33 cellular contexts compared by ENCODE assay signal in genomic region chr5:23468658-23469057, GRCh38. TPM values are rescaled to one million over a fixed set of nuclear protein-coding genes. Genes with fewer than 3 reads are reported as not detected.
"Had no signal": no experiment of that assay in that cellular context is flagged by ENCODE, and none has a peak within 500 bp of the region (broad histone marks: within the 10 kb centered on the region; RNA-seq: fewer than 3 reads in every experiment).

No MANE protein-coding gene starts in this region.

- H3K4me1 Mint-ChIP-seq: activated B cell treated with CpG ODN at 0.5 μM for 24 hours; activated naive CD4-positive, alpha-beta T cell treated with anti-CD3 and anti-CD28 coated beads, Interleukin-2, amount 50 U/mL, for 24 hours; activated naive CD8-positive, alpha-beta T cell treated with anti-CD3 and anti-CD28 coated beads, Interleukin-2, amount 10 ng/mL, durations not matched to agents 7 days and 5 days; activated T-helper 17 cell treated with anti-CD3 and anti-CD28 coated beads, Interleukin-2, amount 50 U/mL, for 72 hours; brain; T-helper 17 cell had no signal

- H3K27ac Mint-ChIP-seq: activated B cell treated with CpG ODN at 0.5 μM for 24 hours; activated CD8-positive, alpha-beta T cell treated with anti-CD3 and anti-CD28 coated beads for 36 hours; activated naive CD4-positive, alpha-beta T cell treated with anti-CD3 and anti-CD28 coated beads for 36 hours; activated naive CD4-positive, alpha-beta T cell treated with anti-CD3 and anti-CD28 coated beads, Interleukin-2, amount 50 U/mL, for 24 hours; activated naive CD8-positive, alpha-beta T cell treated with anti-CD3 and anti-CD28 coated beads, Interleukin-2, amount 10 ng/mL, durations not matched to agents 7 days and 5 days; activated T-helper 17 cell treated with anti-CD3 and anti-CD28 coated beads, Interleukin-2, amount 50 U/mL, for 72 hours; brain; T-helper 17 cell; T-helper 2 cell treated with Interferon-gamma antibody and Interleukin-4, amounts not matched to agents 5 μg/mL and 100 μg/mL, for 36 hours had no signal

- FAIRE-seq: endometrium, endothelial cell of umbilical vein had no signal

- H3K27me3 Mint-ChIP-seq: activated B cell treated with CpG ODN at 0.5 μM for 24 hours; activated CD8-positive, alpha-beta T cell treated with anti-CD3 and anti-CD28 coated beads for 36 hours; activated naive CD4-positive, alpha-beta T cell treated with anti-CD3 and anti-CD28 coated beads, Interleukin-2, amount 50 U/mL, for 24 hours; activated naive CD8-positive, alpha-beta T cell treated with anti-CD3 and anti-CD28 coated beads, Interleukin-2, amount 10 ng/mL, durations not matched to agents 7 days and 5 days; activated T-helper 17 cell treated with anti-CD3 and anti-CD28 coated beads, Interleukin-2, amount 50 U/mL, for 72 hours; T-helper 17 cell had no signal

- H3K36me3 Mint-ChIP-seq: activated naive CD8-positive, alpha-beta T cell treated with anti-CD3 and anti-CD28 coated beads, Interleukin-2, amount 10 ng/mL, durations not matched to agents 7 days and 5 days; brain had no signal

- H3K4me3 Mint-ChIP-seq: activated B cell treated with CpG ODN at 0.5 μM for 24 hours; activated CD8-positive, alpha-beta T cell treated with anti-CD3 and anti-CD28 coated beads for 36 hours; activated naive CD4-positive, alpha-beta T cell treated with anti-CD3 and anti-CD28 coated beads for 36 hours; activated naive CD4-positive, alpha-beta T cell treated with anti-CD3 and anti-CD28 coated beads, Interleukin-2, amount 50 U/mL, for 24 hours; activated naive CD8-positive, alpha-beta T cell treated with anti-CD3 and anti-CD28 coated beads, Interleukin-2, amount 10 ng/mL, durations not matched to agents 7 days and 5 days; activated T-cell treated with anti-CD3 and anti-CD28 coated beads, Interleukin-2, amount 50 U/mL, for 4 hours; activated T-helper 17 cell treated with anti-CD3 and anti-CD28 coated beads, Interleukin-2, amount 50 U/mL, for 72 hours; brain; T-helper 17 cell; T-helper 2 cell treated with Interferon-gamma antibody and Interleukin-4, amounts not matched to agents 5 μg/mL and 100 μg/mL, for 36 hours had no signal

- DNase-seq: activated B cell treated with CpG ODN at 0.5 μM for 24 hours; activated CD4-positive, alpha-beta T cell treated with anti-CD3 and anti-CD28 coated beads for 48 hours; activated CD4-positive, alpha-beta T cell treated with anti-CD3 and anti-CD28 coated beads, Interleukin-2, amount 50 U/mL, for 1 hour; activated CD4-positive, alpha-beta T cell treated with anti-CD3 and anti-CD28 coated beads, Interleukin-2, amount 50 U/mL, for 48 hours; activated CD8-positive, alpha-beta memory T cell treated with anti-CD3 and anti-CD28 coated beads for 24 hours; activated CD8-positive, alpha-beta T cell treated with anti-CD3 and anti-CD28 coated beads for 36 hours; activated effector memory CD4-positive, alpha-beta T cell treated with Interleukin-2 at 50 U/mL for 16 hours; activated naive CD4-positive, alpha-beta T cell treated with anti-CD3 and anti-CD28 coated beads for 36 hours; activated naive CD8-positive, alpha-beta T cell treated with anti-CD3 and anti-CD28 coated beads, Interleukin-2, amount 10 ng/mL, durations not matched to agents 7 days and 5 days; activated T-cell treated with anti-CD3 and anti-CD28 coated beads, Interleukin-2, amount 50 U/mL, for 4 hours; central memory CD4-positive, alpha-beta T cell; cerebellar nuclear complex; colonic mucosa; effector CD8-positive, alpha-beta T cell; esophagus squamous epithelium; foreskin melanocyte; heart right ventricle; T-helper 17 cell; T1000 had no signal

RNA-seq across cellular contexts. Expression of gene PRDM9, which starts 38.8 kb away (rescaled TPM):
- total RNA-seq: activated B cell treated with CpG ODN at 0.5 μM for 24 hours; activated CD8-positive, alpha-beta T cell treated with anti-CD3 and anti-CD28 coated beads for 36 hours; activated naive CD4-positive, alpha-beta T cell treated with anti-CD3 and anti-CD28 coated beads for 36 hours; activated naive CD8-positive, alpha-beta T cell treated with anti-CD3 and anti-CD28 coated beads, Interleukin-2, amount 10 ng/mL, durations not matched to agents 7 days and 5 days; activated T-cell treated with anti-CD3 and anti-CD28 coated beads, Interleukin-2, amount 50 U/mL, for 4 hours; activated T-helper 17 cell treated with anti-CD3 and anti-CD28 coated beads, Interleukin-2, amount 50 U/mL, for 72 hours; ascending aorta; breast epithelium; cardiac muscle cell; colonic mucosa; dermis microvascular lymphatic vessel endothelial cell; endothelial cell of umbilical vein; esophagus squamous epithelium; fibroblast of lung; fibroblast of villous mesenchyme; gastroesophageal sphincter; glomerular endothelial cell; heart right ventricle; T-helper 17 cell had no signal
